In genomic region chr2:203016716-203017115, GRCh38 we compare ENCODE assay signal across 1 cellular context.
TF ChIP-seq lines count a peak whose summit lies in the region.

No MANE protein-coding gene starts in this region.

TF ChIP-seq in HepG2, 621 proteins besides CTCF, POLR2A, EP300 and RAD21 (continued from another document and continues in another):
- TF ChIP-seq KMT2B (CRISPR knock-in tag; IDR thresholded peaks at IDR 0.05) (0 out of 2 replicates have a peak, but pooled peaks have one; percentile 19), ZNF577 (CRISPR knock-in tag; IDR thresholded peaks at IDR 0.05; ENCODE audit: borderline replicate concordance, low read depth) (no peak), ZBTB8A (CRISPR knock-in tag; IDR thresholded peaks at IDR 0.05; ENCODE audit: borderline replicate concordance, low read depth) (0 out of 2 replicates have a peak, but pooled peaks have one; percentile 36), ZNF251 (CRISPR knock-in tag; IDR thresholded peaks at IDR 0.05) (no peak), SALL2 (CRISPR knock-in tag; IDR thresholded peaks at IDR 0.05) (no peak), PITX1 (CRISPR knock-in tag; IDR thresholded peaks at IDR 0.05) (no peak), ZNF331 (CRISPR knock-in tag; IDR thresholded peaks at IDR 0.05) (0 out of 2 replicates have a peak, but pooled peaks have one; percentile 7), ZSCAN29 (CRISPR knock-in tag; conservative IDR thresholded peaks at IDR 0.05) (no peak), FOXA3 (CRISPR knock-in tag; IDR thresholded peaks at IDR 0.05) (peak; percentile 18; the same call in 1 of the 2 replicates), SKIL (CRISPR knock-in tag; IDR thresholded peaks at IDR 0.05; ENCODE audit: borderline replicate concordance) (no peak), FOXP4 (CRISPR knock-in tag; IDR thresholded peaks at IDR 0.05) (no peak), SP140L (CRISPR knock-in tag; IDR thresholded peaks at IDR 0.05; ENCODE audit: borderline replicate concordance) (no peak), ZNF3 (CRISPR knock-in tag; IDR thresholded peaks at IDR 0.05) (peak; percentile 81; the same call in 1 of the 2 replicates), SKI (IDR thresholded peaks at IDR 0.05; ENCODE audit: partially characterized antibody) (no peak), CREB1 (IDR thresholded peaks at IDR 0.05) (no peak), CREB1 (CRISPR knock-in tag; IDR thresholded peaks at IDR 0.05) (peak; percentile 22; the same call in 1 of the 2 replicates), ATF1 (CRISPR knock-in tag; IDR thresholded peaks at IDR 0.05) (no peak), NR3C1 (CRISPR knock-in tag; IDR thresholded peaks at IDR 0.05) (no peak), ZBTB7B (CRISPR knock-in tag; IDR thresholded peaks at IDR 0.05) (no peak), ZNF674 (CRISPR knock-in tag; IDR thresholded peaks at IDR 0.05; ENCODE audit: low read depth) (no peak), AHR (CRISPR knock-in tag; IDR thresholded peaks at IDR 0.05) (no peak), CCDC6 (CRISPR knock-in tag; IDR thresholded peaks at IDR 0.05) (no peak), BRD4 (CRISPR knock-in tag; IDR thresholded peaks at IDR 0.05) (no peak), PLRG1 (conservative IDR thresholded peaks at IDR 0.05) (no peak), ZNF556 (CRISPR knock-in tag; IDR thresholded peaks at IDR 0.05; ENCODE audit: borderline replicate concordance) (no peak), ZMYM4 (CRISPR knock-in tag; IDR thresholded peaks at IDR 0.05) (no peak), SRF (IDR thresholded peaks at IDR 0.05; ENCODE audit: low read depth, low read length) (no peak), ZNF792 (CRISPR knock-in tag; IDR thresholded peaks at IDR 0.05) (no peak), NFKB2 (CRISPR knock-in tag; IDR thresholded peaks at IDR 0.05; ENCODE audit: borderline replicate concordance) (no peak), ZNF616 (CRISPR knock-in tag; IDR thresholded peaks at IDR 0.05; ENCODE audit: low read depth) (no peak), HDAC2 (CRISPR knock-in tag; IDR thresholded peaks at IDR 0.05) (no peak), ZSCAN21 (CRISPR knock-in tag; IDR thresholded peaks at IDR 0.05; ENCODE audit: borderline replicate concordance) (peak; percentile 71; the same call in 1 of the 2 replicates), ZNF430 (CRISPR knock-in tag; IDR thresholded peaks at IDR 0.05) (no peak), TEAD3 (CRISPR knock-in tag; optimal IDR thresholded peaks at IDR 0.05; ENCODE audit: borderline replicate concordance) (no peak), FOXA1 (IDR thresholded peaks at IDR 0.05) (no peak), FOXA1 (CRISPR knock-in tag; IDR thresholded peaks at IDR 0.05) (no peak), SRSF4 (IDR thresholded peaks at IDR 0.05; ENCODE audit: low read depth, low read length, poor library complexity, severe bottlenecking) (no peak), BCL3 (CRISPR knock-in tag; IDR thresholded peaks at IDR 0.05) (no peak), HNF1A (IDR thresholded peaks at IDR 0.05; ENCODE audit: low read depth) (no peak), HNF1A (CRISPR knock-in tag; IDR thresholded peaks at IDR 0.05; ENCODE audit: borderline replicate concordance) (no peak), HNRNPUL1 (IDR thresholded peaks at IDR 0.05; ENCODE audit: low read depth, low read length) (no peak), RBM22 (optimal IDR thresholded peaks at IDR 0.05; ENCODE audit: low read length) (no peak), ZNF670 (CRISPR knock-in tag; IDR thresholded peaks at IDR 0.05; ENCODE audit: borderline replicate concordance) (no peak), AKAP8 (CRISPR knock-in tag; IDR thresholded peaks at IDR 0.05) (no peak), RARG (CRISPR knock-in tag; IDR thresholded peaks at IDR 0.05; ENCODE audit: low read depth) (no peak), SNRNP70 (IDR thresholded peaks at IDR 0.05; ENCODE audit: low read depth, low read length) (no peak), SOX13 (IDR thresholded peaks at IDR 0.05) (no peak), SOX13 (CRISPR knock-in tag; conservative IDR thresholded peaks at IDR 0.05 in 1 of 2, IDR thresholded peaks at IDR 0.05 in 1 of 2) (peak in 1 of 2 experiments; percentile 64; a peak in 2 of 4 replicates), ZNF567 (CRISPR knock-in tag; IDR thresholded peaks at IDR 0.05; ENCODE audit: borderline replicate concordance) (no peak), SRSF9 (IDR thresholded peaks at IDR 0.05; ENCODE audit: borderline replicate concordance, insufficient read depth, low read depth, low read length, poor library complexity, severe bottlenecking) (no peak), ZSCAN12 (CRISPR knock-in tag; IDR thresholded peaks at IDR 0.05) (no peak), E2F5 (CRISPR knock-in tag; conservative IDR thresholded peaks at IDR 0.05) (no peak), ZNF709 (CRISPR knock-in tag; IDR thresholded peaks at IDR 0.05) (no peak), ELK4 (CRISPR knock-in tag; IDR thresholded peaks at IDR 0.05; ENCODE audit: borderline replicate concordance) (no peak), HNF4A (CRISPR knock-in tag; IDR thresholded peaks at IDR 0.05) (no peak)
- TF ChIP-seq, protein P1, sequence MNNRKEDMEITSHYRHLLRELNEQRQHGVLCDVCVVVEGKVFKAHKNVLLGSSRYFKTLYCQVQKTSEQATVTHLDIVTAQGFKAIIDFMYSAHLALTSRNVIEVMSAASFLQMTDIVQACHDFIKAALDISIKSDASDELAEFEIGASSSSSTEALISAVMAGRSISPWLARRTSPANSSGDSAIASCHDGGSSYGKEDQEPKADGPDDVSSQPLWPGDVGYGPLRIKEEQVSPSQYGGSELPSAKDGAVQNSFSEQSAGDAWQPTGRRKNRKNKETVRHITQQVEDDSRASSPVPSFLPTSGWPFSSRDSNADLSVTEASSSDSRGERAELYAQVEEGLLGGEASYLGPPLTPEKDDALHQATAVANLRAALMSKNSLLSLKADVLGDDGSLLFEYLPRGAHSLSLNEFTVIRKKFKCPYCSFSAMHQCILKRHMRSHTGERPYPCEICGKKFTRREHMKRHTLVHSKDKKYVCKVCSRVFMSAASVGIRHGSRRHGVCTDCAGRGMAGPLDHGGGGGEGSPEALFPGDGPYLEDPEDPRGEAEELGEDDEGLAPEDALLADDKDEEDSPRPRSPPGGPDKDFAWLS (CRISPR knock-in tag; IDR thresholded peaks at IDR 0.05; ENCODE audit: borderline replicate concordance) = no peak
- TF ChIP-seq, protein P2, sequence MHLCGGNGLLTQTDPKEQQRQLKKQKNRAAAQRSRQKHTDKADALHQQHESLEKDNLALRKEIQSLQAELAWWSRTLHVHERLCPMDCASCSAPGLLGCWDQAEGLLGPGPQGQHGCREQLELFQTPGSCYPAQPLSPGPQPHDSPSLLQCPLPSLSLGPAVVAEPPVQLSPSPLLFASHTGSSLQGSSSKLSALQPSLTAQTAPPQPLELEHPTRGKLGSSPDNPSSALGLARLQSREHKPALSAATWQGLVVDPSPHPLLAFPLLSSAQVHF (CRISPR knock-in tag; IDR thresholded peaks at IDR 0.05) = no peak
